Comparison of ENCODE assay signal across 9 cellular contexts in the genomic region with DNA sequence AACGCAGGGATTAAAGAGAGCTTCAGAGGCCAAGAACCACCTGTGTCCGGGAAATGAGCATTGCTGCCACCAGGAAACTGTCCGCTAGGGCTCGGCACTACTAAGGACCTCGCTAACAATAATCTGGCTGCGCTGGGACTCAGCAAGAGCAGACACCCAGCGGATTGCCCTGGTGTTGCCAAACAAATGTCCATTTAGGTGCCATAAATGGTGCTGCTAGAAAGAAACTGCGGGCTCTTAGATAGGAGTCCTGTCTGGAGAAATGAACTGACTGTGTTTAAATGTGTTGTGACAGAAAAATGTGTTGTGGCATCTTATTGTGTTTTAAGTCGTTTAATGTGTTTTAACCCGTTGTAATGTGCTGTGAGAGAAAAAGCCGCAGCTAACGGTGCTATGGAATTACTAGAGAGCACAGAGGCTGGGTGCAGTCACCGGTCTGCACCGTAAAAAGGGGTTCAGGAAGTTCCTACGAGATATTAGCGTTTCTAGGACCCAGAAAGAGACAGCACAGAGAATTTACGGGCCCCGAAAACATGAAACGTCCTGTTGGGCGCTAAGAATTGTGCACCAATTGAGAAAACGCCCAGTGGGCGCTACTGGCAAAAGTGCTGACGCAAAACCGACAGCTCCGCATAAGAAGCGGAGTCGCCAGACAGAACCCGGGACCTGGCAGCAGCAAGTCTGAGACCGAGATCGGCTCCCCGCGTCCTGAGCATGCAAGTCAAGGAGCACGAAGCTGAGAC.
A peak's percentile ranks its signal among the peaks of the same experiment; 100 is the strongest.
DNase-seq lines count a peak whose midpoint lies in the region; ATAC-seq, FAIRE-seq and TF ChIP-seq lines count a peak whose summit lies in the region.
"Had no signal": no experiment of that assay in that cellular context is flagged by ENCODE, and none has a peak within 500 bp of the region (broad histone marks: within the 10 kb centered on the region; RNA-seq: fewer than 3 reads in every experiment).

No MANE protein-coding gene starts in this region.

- CTCF ChIA-PET in activated CD8-positive, alpha-beta T cell treated with anti-CD3 and anti-CD28 coated beads for 36 hours (lab: Charles Lee), result interaction anchor here (0.7 to 6.1 kb wide), 21 partner anchors 10 to 124 kb away, joined by 3 to 74 read pairs (median 4); no protein-coding TSS in a partner anchor
- CTCF ChIA-PET in H1 (lab: Charles Lee; ENCODE audit: partially characterized antibody), result interaction anchor here (0.5 kb wide), 1 partner anchor 11 kb away, joined by 3 read pairs; no protein-coding TSS in a partner anchor

- peaks cover 15% of the 10 kb centered on the region for H3K36me3 Mint-ChIP-seq in activated CD8-positive, alpha-beta T cell treated with anti-CD3 and anti-CD28 coated beads for 36 hours (ENCODE audit: low read depth)
- peaks cover 2 to 10% (median 8%) of the 10 kb centered on the region in 3 donors for H3K36me3 Mint-ChIP-seq in naive thymus-derived CD8-positive, alpha-beta T cell
- H3K36me3 Mint-ChIP-seq in glutamatergic neuron (ENCODE audit: unreplicated experiment), result peaks cover 6% of the 10 kb centered on the region

- peak overlapping the region; percentile 61; the same call in 1 of the 2 replicates for H2BK15ac ChIP-seq in H1 (ENCODE audit: low read length)

- H2BK12ac ChIP-seq in H1 (ENCODE audit: low read depth, low read length), result 0 out of 2 replicates have a peak overlapping the region, but pooled peaks have one; percentile 75

- POLR2A ChIA-PET in activated CD8-positive, alpha-beta T cell treated with anti-CD3 and anti-CD28 coated beads for 36 hours (lab: Charles Lee), result interaction anchor here (0.6 to 4.7 kb wide), 17 partner anchors 11 to 534 kb away, joined by 3 to 77 read pairs (median 5); a partner anchor contains a TSS
- POLR2A ChIA-PET in H1 (lab: Charles Lee; ENCODE audit: partially characterized antibody), result interaction anchor here (1.1 kb wide), 1 partner anchor 11 kb away, joined by 4 read pairs; no protein-coding TSS in a partner anchor
- POLR2A ChIA-PET in naive thymus-derived CD8-positive, alpha-beta T cell (lab: Charles Lee), result interaction anchor here (0.6 to 9.7 kb wide), 23 partner anchors 10 to 654 kb away, joined by 3 to 411 read pairs (median 8); a partner anchor contains a TSS

- peaks cover 0 to 3% (median under 1%) of the 10 kb centered on the region in 4 experiments; a peak in 2 of 7 replicates for H3K27me3 ChIP-seq in H1 (replicated peaks in 1 of 4; ENCODE audit: control insufficient read depth in 3 of 4, extremely low read depth in 1 of 4, insufficient read depth in 3 of 4, low read length in 3 of 4)

- no peak overlapping the region for H2BK20ac ChIP-seq in H1 (ENCODE audit: low read length)

- H3K27ac ChIP-seq in H1 (ENCODE audit: low read depth, low read length), result no peak overlapping the region

- intact Hi-C loops in activated CD8-positive, alpha-beta T cell treated with anti-CD3 and anti-CD28 coated beads for 36 hours (cut with micrococcal nuclease), result loop anchor here (1.0 to 2.0 kb wide), 2 partner anchors 41 to 91 kb away; a partner anchor contains a TSS

- H3K9me3 ChIP-seq in H1 (ENCODE audit: insufficient read depth in 2 of 2, low read depth in 1 of 2, low read length in 1 of 2), result peaks cover 20 to 29% of the 10 kb centered on the region in 2 experiments

- peak; percentile 61 for TF ChIP-seq CTCF in activated CD8-positive, alpha-beta T cell treated with anti-CD3 and anti-CD28 coated beads for 36 hours (IDR thresholded peaks at IDR 0.05)
- TF ChIP-seq CTCF in H1 (IDR thresholded peaks at IDR 0.05; ENCODE audit: control extremely low read depth in 1 of 3, insufficient read depth in 1 of 3, low read depth in 1 of 3, low read length in 3 of 3) (no peak), glutamatergic neuron (IDR thresholded peaks at IDR 0.05; ENCODE audit: partially characterized antibody, unreplicated experiment) (no peak)

- H3K79me1 ChIP-seq in H1 (ENCODE audit: low read depth, low read length), result no peaks in the 10 kb centered on the region

- H3K9me3 Mint-ChIP-seq in activated CD8-positive, alpha-beta T cell treated with anti-CD3 and anti-CD28 coated beads for 36 hours, result peaks cover 10% of the 10 kb centered on the region
- H3K9me3 Mint-ChIP-seq in naive thymus-derived CD8-positive, alpha-beta T cell, result peaks cover 0 to 20% (median 0%) of the 10 kb centered on the region in 9 donors
- H3K9me3 Mint-ChIP-seq in glutamatergic neuron (ENCODE audit: unreplicated experiment), result peaks cover 6% of the 10 kb centered on the region

- FAIRE-seq in GM12891 (lab: Jason Lieb, UNC) (no peak), H1 (lab: Jason Lieb, UNC) (no peak)
- FAIRE-seq: endometrium had no signal

- H3K36me3 ChIP-seq in H1 (ENCODE audit: control insufficient read depth in 2 of 4, insufficient read depth in 4 of 4, low read length in 3 of 4), result peaks cover 0 to 4% (median 1%) of the 10 kb centered on the region in 4 experiments; a peak in 2 of 8 replicates

- peak; percentile 40 for DNase-seq in GM12891 (ENCODE audit: insufficient read length, low spot score)
- peak; percentile 62 for DNase-seq in NCI-H2227 treated with DMSO at 0.1 percent for 48 hours (lab: John Stamatoyannopoulos, UW)
- DNase-seq in activated CD8-positive, alpha-beta T cell treated with anti-CD3 and anti-CD28 coated beads for 36 hours, result peak; percentile 81
- DNase-seq in H1 (ENCODE audit: low read depth in 1 of 2, low spot score in 2 of 2), result no peak
- DNase-seq in naive thymus-derived CD8-positive, alpha-beta T cell, result peak; percentile 33 to 81 (median 59)
- peak; percentile 58 for DNase-seq in ureter (ENCODE audit: low spot score)
- no peak for DNase-seq in glutamatergic neuron

- H3K4me3 Mint-ChIP-seq in activated CD8-positive, alpha-beta T cell treated with anti-CD3 and anti-CD28 coated beads for 36 hours, result peak overlapping the region; percentile 89
- H3K4me3 Mint-ChIP-seq in naive thymus-derived CD8-positive, alpha-beta T cell, result peak overlapping the region; percentile 89 to 99 (median 95)
- H3K4me3 Mint-ChIP-seq in glutamatergic neuron (ENCODE audit: unreplicated experiment), result no peak overlapping the region

- H3K9ac ChIP-seq in H1 (replicated peaks in 1 of 4; ENCODE audit: extremely low read depth in 1 of 4, low read depth in 3 of 4, low read length in 3 of 4), result no peak overlapping the region

- no peak for TF ChIP-seq EP300 in H1 (IDR thresholded peaks at IDR 0.05; ENCODE audit: borderline replicate concordance in 1 of 2, low read depth in 2 of 2, low read length in 2 of 2)

- no peak overlapping the region for H2AK5ac ChIP-seq in H1 (ENCODE audit: low read depth, low read length)

- H2BK120ac ChIP-seq in H1 (replicated peaks; ENCODE audit: low read depth, low read length), result no peak overlapping the region

- H3K56ac ChIP-seq in H1 (replicated peaks; ENCODE audit: insufficient read length, low read depth, low read length), result no peak overlapping the region

- no peak overlapping the region; a peak in 1 of 4 replicates for H3K4me2 ChIP-seq in H1 (ENCODE audit: insufficient read depth in 1 of 2, low read depth in 2 of 2, low read length in 2 of 2)

- H2AFZ ChIP-seq in H1 (ENCODE audit: low read length), result 0 out of 2 replicates have a peak overlapping the region, but pooled peaks have one; percentile 28

- ATAC-seq in HG02571 (IDR thresholded peaks at IDR 0.05; ENCODE audit: unreplicated experiment), result peak; percentile 54
- ATAC-seq in activated CD8-positive, alpha-beta T cell treated with anti-CD3 and anti-CD28 coated beads for 36 hours, result peak; percentile 52
- ATAC-seq in naive thymus-derived CD8-positive, alpha-beta T cell, result peak; percentile 19 to 39

- H3K23ac ChIP-seq in H1 (ENCODE audit: insufficient read length), result no peak overlapping the region

- TF ChIP-seq POLR2A in GM12891 (IDR thresholded peaks at IDR 0.05; ENCODE audit: low read depth, low read length) (no peak), H1 (IDR thresholded peaks at IDR 0.05; ENCODE audit: control extremely low read depth in 1 of 2, low read depth in 2 of 2, low read length in 2 of 2) (no peak)

- no peak overlapping the region for H3K4me3 ChIP-seq in H1 (ENCODE audit: extremely low read depth in 1 of 4, insufficient read depth in 2 of 4, low read depth in 3 of 4, low read length in 4 of 4)

- H2BK5ac ChIP-seq in H1 (ENCODE audit: low read depth, low read length), result no peak overlapping the region

- TF ChIP-seq RAD21 in H1 (IDR thresholded peaks at IDR 0.05 in 1 of 2, conservative IDR thresholded peaks at IDR 0.05 in 1 of 2; ENCODE audit: low read depth in 2 of 2, low read length in 2 of 2), result no peak

- H3K23me2 ChIP-seq in H1 (ENCODE audit: low read depth, low read length), result no peaks in the 10 kb centered on the region

- peaks cover 23% of the 10 kb centered on the region for H3K4me1 Mint-ChIP-seq in activated CD8-positive, alpha-beta T cell treated with anti-CD3 and anti-CD28 coated beads for 36 hours (ENCODE audit: low read depth)
- H3K4me1 Mint-ChIP-seq in naive thymus-derived CD8-positive, alpha-beta T cell, result peaks cover 13 to 36% (median 27%) of the 10 kb centered on the region in 4 donors
- no peaks in the 10 kb centered on the region for H3K4me1 Mint-ChIP-seq in glutamatergic neuron (ENCODE audit: low read depth, unreplicated experiment)

- H3K79me2 ChIP-seq in H1 (ENCODE audit: control insufficient read depth in 1 of 2, insufficient read depth in 2 of 2, low read length in 2 of 2), result no peaks in the 10 kb centered on the region

- no peak overlapping the region for H4K8ac ChIP-seq in H1 (ENCODE audit: extremely low read depth, insufficient read depth, low read length)

- no peak overlapping the region for H3K14ac ChIP-seq in H1 (ENCODE audit: insufficient read length)

- no peaks in the 10 kb centered on the region for H3K27me3 Mint-ChIP-seq in activated CD8-positive, alpha-beta T cell treated with anti-CD3 and anti-CD28 coated beads for 36 hours
- H3K27me3 Mint-ChIP-seq in naive thymus-derived CD8-positive, alpha-beta T cell, result peaks cover 0 to 1% (median 0%) of the 10 kb centered on the region in 5 donors
- H3K27me3 Mint-ChIP-seq in glutamatergic neuron (ENCODE audit: unreplicated experiment), result peaks cover 1% of the 10 kb centered on the region

- peaks cover 0 to 3% (median 0%) of the 10 kb centered on the region in 4 experiments; a peak in 2 of 7 replicates for H3K4me1 ChIP-seq in H1 (replicated peaks in 1 of 4; ENCODE audit: control insufficient read depth in 3 of 4, insufficient read depth in 4 of 4, low read length in 3 of 4)

- H4K5ac ChIP-seq in H1 (ENCODE audit: insufficient read length, low read depth, low read length), result no peak overlapping the region

- H3K18ac ChIP-seq in H1 (ENCODE audit: extremely low read depth, low read length), result no peak overlapping the region

- H4K20me1 ChIP-seq in H1 (replicated peaks in 1 of 2; ENCODE audit: control insufficient read depth in 1 of 2, insufficient read depth in 2 of 2, low read length in 2 of 2), result no peaks in the 10 kb centered on the region

- 89% methylated on average over 33 of the region's 33 CpGs; no CpG with 5 or more reads in 1 of the 2 experiments for WGBS in H1 (ENCODE audit: extremely low coverage in 1 of 2, insufficient coverage in 1 of 2, insufficient read length in 1 of 2, insufficient replicate concordance in 2 of 2, low coverage in 1 of 2, low lambda C conversion rate in 2 of 2, missing lambda C conversion rate in 1 of 2), 2 experiments

- H4K91ac ChIP-seq in H1 (replicated peaks; ENCODE audit: insufficient read length, low read length), result peak overlapping the region; percentile 65

- H3K27ac Mint-ChIP-seq in activated CD8-positive, alpha-beta T cell treated with anti-CD3 and anti-CD28 coated beads for 36 hours, result peak overlapping the region; percentile 97
- peak overlapping the region; percentile 98 to 100 (median 100) for H3K27ac Mint-ChIP-seq in naive thymus-derived CD8-positive, alpha-beta T cell
- no peak overlapping the region for H3K27ac Mint-ChIP-seq in glutamatergic neuron (ENCODE audit: unreplicated experiment)

- H3K4ac ChIP-seq in H1 (replicated peaks; ENCODE audit: insufficient read length, low read depth, low read length), result no peak overlapping the region

Comparison
In these comparisons a context has a peak if more than half of its experiments do, and no peak if none do; other contexts are left out.
1. DNase-seq: peak in GM12891 (single experiment), NCI-H2227 treated with DMSO at 0.1 percent for 48 hours (single experiment), activated CD8-positive, alpha-beta T cell treated with anti-CD3 and anti-CD28 coated beads for 36 hours (single experiment), naive thymus-derived CD8-positive, alpha-beta T cell (10 of 10) and ureter (single experiment); none in H1 (0 of 2) and glutamatergic neuron (single experiment).
2. Peak in every context shown above with its lines, with median percentiles within 50 percentile points of each other: ATAC-seq.